Comparison of ENCODE assay signal across 10 cellular contexts in the genomic region with DNA sequence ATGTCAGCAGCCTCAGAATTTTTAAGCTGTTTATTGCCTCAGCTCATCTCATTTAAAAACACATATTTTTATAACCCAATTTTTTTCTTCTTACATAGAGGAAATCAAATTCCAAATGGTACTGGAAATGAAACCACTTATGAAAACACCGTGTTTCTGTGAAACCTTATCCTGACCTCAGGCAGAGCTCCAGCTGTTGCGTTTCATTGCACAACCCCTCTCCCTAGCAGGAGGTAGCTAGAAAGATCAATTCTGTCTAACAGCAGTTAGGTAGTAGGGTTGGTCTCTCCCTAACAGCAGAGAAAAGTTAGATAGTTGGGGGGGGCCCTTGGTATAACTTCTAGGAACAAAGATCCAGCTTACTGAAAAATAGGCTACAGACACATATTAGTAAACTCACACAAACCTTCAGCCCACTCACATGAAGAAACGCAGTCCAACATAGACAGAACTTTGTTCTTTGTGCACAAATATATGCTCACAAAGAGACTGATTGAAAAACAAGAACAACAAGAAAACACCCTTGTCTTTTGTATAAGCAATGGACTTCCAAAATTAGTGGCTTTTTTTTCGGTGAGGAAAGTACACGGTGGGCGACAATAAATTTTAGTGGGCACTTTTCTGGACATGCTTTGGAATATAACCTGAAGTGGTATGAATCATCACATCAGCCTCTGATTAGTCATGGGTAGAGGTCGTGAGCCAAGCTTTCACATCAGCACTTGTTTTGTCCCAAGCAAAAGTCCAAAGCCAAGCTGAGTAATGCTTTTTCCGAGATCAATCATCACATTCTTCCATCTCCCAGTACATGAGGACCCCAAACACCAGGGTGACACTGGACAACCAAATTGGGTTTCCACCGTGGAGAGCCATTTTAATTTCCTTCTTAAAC. TPM values are rescaled to one million over a fixed set of nuclear protein-coding genes. Genes with fewer than 3 reads are reported as not detected.
DNase-seq lines count a peak whose midpoint lies in the region; ATAC-seq, FAIRE-seq and TF ChIP-seq lines count a peak whose summit lies in the region.
"Not testable (repeated sequence)": the region's sequence is repeated elsewhere in the genome, so short reads cannot be mapped to it uniquely, and the experiment has no call there.
"Had no signal": no experiment of that assay in that cellular context is flagged by ENCODE, and none has a peak within 500 bp of the region (broad histone marks: within the 10 kb centered on the region; RNA-seq: fewer than 3 reads in every experiment).

No MANE protein-coding gene starts in this region.

- H3K27me3 ChIP-seq in body of pancreas; thoracic aorta (replicated peaks; ENCODE audit: insufficient read depth): not testable (repeated sequence)

- not testable (repeated sequence) for H3K4me3 ChIP-seq in body of pancreas, thoracic aorta

- TF ChIP-seq CTCF in body of pancreas (IDR thresholded peaks at IDR 0.05); thoracic aorta (IDR thresholded peaks at IDR 0.05): not testable (repeated sequence)

- intact Hi-C loops in body of pancreas (cut with DNase I); Right ventricle myocardium superior (cut with DNase I): not testable (repeated sequence)

- not testable (repeated sequence) for H3K4me1 ChIP-seq in body of pancreas; thoracic aorta (ENCODE audit: control insufficient read depth in 1 of 2, low read depth in 2 of 2)

- peak; percentile 99 for FAIRE-seq in RCC 7860 (lab: Jason Lieb, UNC)

- ATAC-seq in body of pancreas (peak; percentile 68), Right ventricle myocardium superior (ENCODE audit: poor library complexity) (peak; percentile 48), left lobe of liver (peak; percentile 94), thoracic aorta (ENCODE audit: insufficient number of reproducible peaks, low FRiP score, low read depth) (peak; percentile 73)

- not testable (repeated sequence) for H3K27ac ChIP-seq in body of pancreas, thoracic aorta

- DNase-seq in RCC 7860 (ENCODE audit: low spot score); body of pancreas; Right ventricle myocardium superior; left lobe of liver (ENCODE audit: low spot score); thoracic aorta (ENCODE audit: low spot score): not testable (repeated sequence)

- not testable (repeated sequence) for H3K36me3 ChIP-seq in body of pancreas (replicated peaks in 1 of 2; ENCODE audit: insufficient read depth in 1 of 2, low read depth in 2 of 2); thoracic aorta

- not testable (repeated sequence) for TF ChIP-seq POLR2A in body of pancreas (IDR thresholded peaks at IDR 0.05)

- H3K9me3 ChIP-seq in body of pancreas, thoracic aorta: not testable (repeated sequence)

- WGBS in body of pancreas, 2 donors, result no CpG with 5 or more reads among the region's 9 CpGs

RNA-seq across cellular contexts. Expression of a gene that starts 21.4 kb away (rescaled TPM):
- total RNA-seq in body of pancreas (not detected), Right ventricle myocardium superior (not detected), left lobe of liver (not detected), thoracic aorta (not detected)
- total RNA-seq: B cell; Caco-2; Calu3; CD4-positive, alpha-beta T cell; CD8-positive, alpha-beta T cell had no signal
